ENCODE assay signal across 14 cellular contexts in genomic region chr18:13289501-13290205, GRCh38.
A peak's percentile ranks its signal among the peaks of the same experiment; 100 is the strongest.
DNase-seq lines count a peak whose midpoint lies in the region; TF ChIP-seq lines count a peak whose summit lies in the region.
"Had no signal": no experiment of that assay in that cellular context is flagged by ENCODE, and none has a peak within 500 bp of the region (broad histone marks: within the 10 kb centered on the region; RNA-seq: fewer than 3 reads in every experiment).

No MANE protein-coding gene starts in this region.

- peak overlapping the region; percentile 53 for H3K27ac Mint-ChIP-seq in T-helper 2 cell treated with Interferon-gamma antibody and Interleukin-4, amounts not matched to agents 5 μg/mL and 100 μg/mL, for 36 hours
- H3K27ac Mint-ChIP-seq in type B pancreatic cell, result no peak overlapping the region

- H3K9me3 ChIP-seq in right atrium auricular region, result no peaks in the 10 kb centered on the region
- H3K9me3 ChIP-seq in thyroid gland, result no peaks in the 10 kb centered on the region

- DNase-seq in A172 (ENCODE audit: low spot score), result peak; percentile 63
- peak; percentile 14 for DNase-seq in EH (ENCODE audit: low read depth)
- DNase-seq in T-helper 2 cell treated with Interferon-gamma antibody and Interleukin-4, amounts not matched to agents 5 μg/mL and 100 μg/mL, for 36 hours (ENCODE audit: low spot score), result no peak
- no peak for DNase-seq in right atrium auricular region (ENCODE audit: low spot score)
- DNase-seq in DMS53 treated with DMSO at 0.1 percent for 48 hours (lab: John Stamatoyannopoulos, UW; ENCODE audit: unreplicated experiment), result no peak
- DNase-seq in type B pancreatic cell (ENCODE audit: extremely low spot score, unreplicated experiment), result no peak
- DNase-seq in NCI-H2107 (lab: John Stamatoyannopoulos, UW), result no peak
- no peak for DNase-seq in thyroid gland
- DNase-seq: midbrain, NCI-H2029 treated with DMSO at 0.1 percent for 48 hours, NCI-H748 treated with DMSO at 0.1 percent for 48 hours, SHP77, WERI-Rb-1 had no signal

- TF ChIP-seq CTCF in right atrium auricular region (IDR thresholded peaks at IDR 0.05), result no peak
- no peak for TF ChIP-seq CTCF in type B pancreatic cell (conservative IDR thresholded peaks at IDR 0.05)
- no peak for TF ChIP-seq CTCF in thyroid gland (IDR thresholded peaks at IDR 0.05)

- intact Hi-C loops in thyroid gland (cut with DNase I), result no loop called here

- no peaks in the 10 kb centered on the region for H3K9me3 Mint-ChIP-seq in T-helper 2 cell treated with Interferon-gamma antibody and Interleukin-4, amounts not matched to agents 5 μg/mL and 100 μg/mL, for 36 hours
- H3K9me3 Mint-ChIP-seq in type B pancreatic cell, result no peaks in the 10 kb centered on the region

- 84% methylated on average over 5 to 7 of the region's 7 CpGs for WGBS in thyroid gland, 2 donors

- H3K36me3 Mint-ChIP-seq in T-helper 2 cell treated with Interferon-gamma antibody and Interleukin-4, amounts not matched to agents 5 μg/mL and 100 μg/mL, for 36 hours (ENCODE audit: low read depth), result no peaks in the 10 kb centered on the region
- H3K36me3 Mint-ChIP-seq in type B pancreatic cell, result no peaks in the 10 kb centered on the region

- H3K4me3 ChIP-seq in right atrium auricular region (no peak overlapping the region), thyroid gland (replicated peaks in 1 of 3) (no peak overlapping the region)

- TF ChIP-seq POLR2A in thyroid gland (IDR thresholded peaks at IDR 0.05), result no peak

- no peaks in the 10 kb centered on the region for H3K27me3 Mint-ChIP-seq in T-helper 2 cell treated with Interferon-gamma antibody and Interleukin-4, amounts not matched to agents 5 μg/mL and 100 μg/mL, for 36 hours (ENCODE audit: low read depth)
- peaks cover 22% of the 10 kb centered on the region for H3K27me3 Mint-ChIP-seq in type B pancreatic cell

- H3K4me1 Mint-ChIP-seq in T-helper 2 cell treated with Interferon-gamma antibody and Interleukin-4, amounts not matched to agents 5 μg/mL and 100 μg/mL, for 36 hours (ENCODE audit: low read depth), result peaks cover 31% of the 10 kb centered on the region
- peaks cover 30% of the 10 kb centered on the region for H3K4me1 Mint-ChIP-seq in type B pancreatic cell (ENCODE audit: unreplicated experiment)

- H3K4me1 ChIP-seq in right atrium auricular region, result peaks cover 0 to 22% of the 10 kb centered on the region in 2 donors
- H3K4me1 ChIP-seq in thyroid gland, result peaks cover 0 to 4% of the 10 kb centered on the region in 2 donors

- peak overlapping the region; percentile 34 to 54 for H3K27ac ChIP-seq in right atrium auricular region
- H3K27ac ChIP-seq in thyroid gland, result no peak overlapping the region
- H3K27ac ChIP-seq: HL-60, WERI-Rb-1 had no signal

- no peak overlapping the region for H3K4me3 Mint-ChIP-seq in T-helper 2 cell treated with Interferon-gamma antibody and Interleukin-4, amounts not matched to agents 5 μg/mL and 100 μg/mL, for 36 hours
- H3K4me3 Mint-ChIP-seq in type B pancreatic cell, result no peak overlapping the region

- H3K27me3 ChIP-seq in right atrium auricular region (no peaks in the 10 kb centered on the region), thyroid gland (no peaks in the 10 kb centered on the region)

- H3K36me3 ChIP-seq in right atrium auricular region (no peaks in the 10 kb centered on the region), thyroid gland (no peaks in the 10 kb centered on the region)
- H3K36me3 ChIP-seq: WERI-Rb-1 had no signal

Comparison
In these comparisons a context has a peak if more than half of its experiments do, and no peak if none do; other contexts are left out.
1. DNase-seq: peak in A172 (single experiment) and EH (single experiment); none in T-helper 2 cell treated with Interferon-gamma antibody and Interleukin-4, amounts not matched to agents 5 μg/mL and 100 μg/mL, for 36 hours (single experiment), right atrium auricular region (single experiment), DMS53 treated with DMSO at 0.1 percent for 48 hours (single experiment), type B pancreatic cell (single experiment), NCI-H2107 (single experiment) and thyroid gland (0 of 2).
2. H3K27ac ChIP-seq: peak in right atrium auricular region (2 of 2); none in thyroid gland (0 of 3).